Comparison of ENCODE assay signal across 9 cellular contexts in genomic region chr18:32576296-32576916, GRCh38.
A peak's percentile ranks its signal among the peaks of the same experiment; 100 is the strongest.
DNase-seq lines count a peak whose midpoint lies in the region; ATAC-seq and TF ChIP-seq lines count a peak whose summit lies in the region.
"Had no signal": no experiment of that assay in that cellular context is flagged by ENCODE, and none has a peak within 500 bp of the region (broad histone marks: within the 10 kb centered on the region; RNA-seq: fewer than 3 reads in every experiment).

No MANE protein-coding gene starts in this region.

- TF ChIP-seq CTCF in choroid plexus epithelial cell (conservative IDR thresholded peaks at IDR 0.05; ENCODE audit: low read depth, low read length) (peak; percentile 74), nephron (IDR thresholded peaks at IDR 0.05; ENCODE audit: unreplicated experiment in 3 of 3) (peak; percentile 57 to 69 (median 57))

- H3K27me3 Mint-ChIP-seq in nephron (ENCODE audit: low read depth) = no peaks in the 10 kb centered on the region

- H3K4me1 Mint-ChIP-seq in nephron = peaks cover 8% of the 10 kb centered on the region

- no peak overlapping the region for H3K4me3 Mint-ChIP-seq in nephron

- DNase-seq in ELF-1 (ENCODE audit: low read depth, low spot score) (peak; percentile 13), NCI-H1092 treated with DMSO at 0.1 percent for 48 hours (lab: John Stamatoyannopoulos, UW) (peak; percentile 27), choroid plexus epithelial cell (ENCODE audit: low read depth) (peak; percentile 67), cerebellum (ENCODE audit: low spot score) (no peak), NCI-H1105 treated with DMSO at 0.1 percent for 48 hours (lab: John Stamatoyannopoulos, UW) (no peak)

- no peak for ATAC-seq in GM19324 (IDR thresholded peaks at IDR 0.05; ENCODE audit: low FRiP score, unreplicated experiment)
- no peak for ATAC-seq in HG03432 (IDR thresholded peaks at IDR 0.05; ENCODE audit: unreplicated experiment)

- peaks cover 4% of the 10 kb centered on the region for H3K36me3 Mint-ChIP-seq in nephron (ENCODE audit: low read depth)

- H3K9me3 Mint-ChIP-seq in nephron = peaks cover 6% of the 10 kb centered on the region

- H3K4me3 ChIP-seq in choroid plexus epithelial cell (ENCODE audit: low read depth, low read length) = no peak overlapping the region
- H3K4me3 ChIP-seq: suprapubic skin had no signal

- H3K27ac Mint-ChIP-seq in nephron = no peak overlapping the region

Comparison
In these comparisons a context has a peak if more than half of its experiments do, and no peak if none do; other contexts are left out.
1. DNase-seq: peak in ELF-1 (single experiment), NCI-H1092 treated with DMSO at 0.1 percent for 48 hours (single experiment) and choroid plexus epithelial cell (single experiment); none in cerebellum (single experiment) and NCI-H1105 treated with DMSO at 0.1 percent for 48 hours (single experiment).